In genomic region chr2:227324671-227325055, GRCh38 we compare ENCODE assay signal across 8 cellular contexts. TPM values are rescaled to one million over a fixed set of nuclear protein-coding genes. Genes with fewer than 3 reads are reported as not detected.
DNase-seq lines count a peak whose midpoint lies in the region; ATAC-seq and TF ChIP-seq lines count a peak whose summit lies in the region.

No MANE protein-coding gene starts in this region.

- peaks cover 9 to 28% of the 10 kb centered on the region in 2 donors for H3K4me1 Mint-ChIP-seq in stimulated activated naive B cell treated with anti-CD40 and anti-IgM and Interleukin-4, amounts not matched to agents 10 μg/mL and 1 μg/mL and 100 μg/mL, for 72 hours

- peaks cover 17% of the 10 kb centered on the region in 2 donors for H3K36me3 Mint-ChIP-seq in stimulated activated naive B cell treated with anti-CD40 and anti-IgM and Interleukin-4, amounts not matched to agents 10 μg/mL and 1 μg/mL and 100 μg/mL, for 72 hours

- in situ Hi-C loops in astrocyte of the spinal cord (cut with HindIII; ENCODE audit: low sequenced_read_pairs) = no loop called here

- peak; percentile 5 for DNase-seq in stimulated activated CD4-positive, alpha-beta T cell treated with anti-CD3 and anti-CD28 coated beads, Interleukin-15, amount 100 ng/mL, for 24 hours
- no peak for DNase-seq in stimulated activated CD4-positive, alpha-beta T cell treated with anti-CD3 and anti-CD28 coated beads, Interleukin-4, amount 100 ng/mL, for 1 hour
- DNase-seq in Jurkat, Clone E6-1 (ENCODE audit: low read depth, low spot score) = no peak
- DNase-seq in astrocyte of the spinal cord (ENCODE audit: low read depth, low spot score) (no peak), iPS-NIHi11 (ENCODE audit: low spot score) (peak; percentile 24)
- DNase-seq in stimulated activated naive B cell treated with anti-CD40 and anti-IgM and Interleukin-4, amounts not matched to agents 10 μg/mL and 1 μg/mL and 100 μg/mL, for 72 hours = peak; percentile 8

- peak; percentile 24 to 34 for ATAC-seq in stimulated activated naive B cell treated with anti-CD40 and anti-IgM and Interleukin-4, amounts not matched to agents 10 μg/mL and 1 μg/mL and 100 μg/mL, for 72 hours (replicated peaks)
- ATAC-seq in HG03025 (IDR thresholded peaks at IDR 0.05; ENCODE audit: low FRiP score, unreplicated experiment) = no peak
- no peak for ATAC-seq in GM21528 (IDR thresholded peaks at IDR 0.05; ENCODE audit: low FRiP score, unreplicated experiment)

- peak overlapping the region; percentile 91 for H3K4me3 ChIP-seq in Jurkat, Clone E6-1 (ENCODE audit: low read length)
- peak overlapping the region; percentile 92 for H3K4me3 ChIP-seq in astrocyte of the spinal cord (ENCODE audit: low read depth, low read length)

- peak overlapping the region; percentile 92 to 95 for H3K4me3 Mint-ChIP-seq in stimulated activated naive B cell treated with anti-CD40 and anti-IgM and Interleukin-4, amounts not matched to agents 10 μg/mL and 1 μg/mL and 100 μg/mL, for 72 hours

- H3K9me3 Mint-ChIP-seq in stimulated activated naive B cell treated with anti-CD40 and anti-IgM and Interleukin-4, amounts not matched to agents 10 μg/mL and 1 μg/mL and 100 μg/mL, for 72 hours = peaks cover 6 to 9% of the 10 kb centered on the region in 2 donors

- H3K27me3 Mint-ChIP-seq in stimulated activated naive B cell treated with anti-CD40 and anti-IgM and Interleukin-4, amounts not matched to agents 10 μg/mL and 1 μg/mL and 100 μg/mL, for 72 hours = peaks cover 6 to 7% of the 10 kb centered on the region in 2 donors

- no peak for TF ChIP-seq CTCF in astrocyte of the spinal cord (IDR thresholded peaks at IDR 0.05; ENCODE audit: low read depth, low read length)

- H3K27ac Mint-ChIP-seq in stimulated activated naive B cell treated with anti-CD40 and anti-IgM and Interleukin-4, amounts not matched to agents 10 μg/mL and 1 μg/mL and 100 μg/mL, for 72 hours = peak overlapping the region; percentile 97

RNA-seq across cellular contexts. Expression of gene MFF, which starts 0.4 kb away (rescaled TPM):
- 123 TPM for polyA plus RNA-seq in Jurkat, Clone E6-1 (2012; ENCODE audit: insufficient read depth, insufficient read length)

RNA-seq across cellular contexts. Expression of gene TM4SF20, which starts 54.4 kb away (rescaled TPM):
- polyA plus RNA-seq in Jurkat, Clone E6-1 (2012; ENCODE audit: insufficient read depth, insufficient read length) = not detected

Comparison
In these comparisons a context has a peak if more than half of its experiments do, and no peak if none do; other contexts are left out.
1. DNase-seq: peak in stimulated activated CD4-positive, alpha-beta T cell treated with anti-CD3 and anti-CD28 coated beads, Interleukin-15, amount 100 ng/mL, for 24 hours (single experiment), iPS-NIHi11 (single experiment) and stimulated activated naive B cell treated with anti-CD40 and anti-IgM and Interleukin-4, amounts not matched to agents 10 μg/mL and 1 μg/mL and 100 μg/mL, for 72 hours (single experiment); none in stimulated activated CD4-positive, alpha-beta T cell treated with anti-CD3 and anti-CD28 coated beads, Interleukin-4, amount 100 ng/mL, for 1 hour (single experiment), Jurkat, Clone E6-1 (single experiment) and astrocyte of the spinal cord (single experiment).
2. ATAC-seq: peak in stimulated activated naive B cell treated with anti-CD40 and anti-IgM and Interleukin-4, amounts not matched to agents 10 μg/mL and 1 μg/mL and 100 μg/mL, for 72 hours (2 of 2); none in HG03025 (single experiment) and GM21528 (single experiment).